In genomic region chr18:70634576-70635147, GRCh38 we compare ENCODE assay signal across 25 cellular contexts.
DNase-seq lines count a peak whose midpoint lies in the region; ATAC-seq and TF ChIP-seq lines count a peak whose summit lies in the region.
"Had no signal": no experiment of that assay in that cellular context is flagged by ENCODE, and none has a peak within 500 bp of the region (broad histone marks: within the 10 kb centered on the region; RNA-seq: fewer than 3 reads in every experiment).

No MANE protein-coding gene starts in this region.

- H3K27me3 ChIP-seq in breast epithelium (no peaks in the 10 kb centered on the region), RWPE2 (ENCODE audit: insufficient read depth, poor library complexity, severe bottlenecking) (no peaks in the 10 kb centered on the region), Karpas-422 (ENCODE audit: low read length) (no peaks in the 10 kb centered on the region)

- no peaks in the 10 kb centered on the region for H3K9me3 ChIP-seq in breast epithelium
- no peaks in the 10 kb centered on the region for H3K9me3 ChIP-seq in RWPE2 (ENCODE audit: severe bottlenecking)
- no peaks in the 10 kb centered on the region for H3K9me3 ChIP-seq in Karpas-422 (ENCODE audit: low read length)
- H3K9me3 ChIP-seq: SK-N-SH had no signal

- ATAC-seq in RWPE2 (ENCODE audit: low read depth): peak; percentile 64

- intact Hi-C loops in MCF 10A (cut with micrococcal nuclease) (no loop called here), breast epithelium (cut with DNase I; ENCODE audit: low total_unique reads) (loop anchor here (5.0 kb wide), 1 partner anchor 373 kb away; no protein-coding TSS in a partner anchor)

- H3K4me1 Mint-ChIP-seq in MCF 10A (ENCODE audit: insufficient read depth, unreplicated experiment): peaks cover 25% of the 10 kb centered on the region
- H3K4me1 Mint-ChIP-seq: H9 had no signal

- H3K4me3 ChIP-seq in breast epithelium (no peak overlapping the region), RWPE2 (ENCODE audit: severe bottlenecking) (no peak overlapping the region), fibroblast of mammary gland (ENCODE audit: control insufficient read depth, low read depth, low read length) (no peak overlapping the region), Karpas-422 (ENCODE audit: low read length) (no peak overlapping the region)
- H3K4me3 ChIP-seq: PC-9 had no signal

- H3K4me3 Mint-ChIP-seq in MCF 10A (ENCODE audit: unreplicated experiment): no peak overlapping the region
- H3K4me3 Mint-ChIP-seq: H9 had no signal

- H3K36me3 Mint-ChIP-seq in MCF 10A (ENCODE audit: insufficient read depth, unreplicated experiment): no peaks in the 10 kb centered on the region

- H3K4me1 ChIP-seq in breast epithelium (no peaks in the 10 kb centered on the region), RWPE2 (ENCODE audit: insufficient read depth, poor library complexity, severe bottlenecking) (peaks cover 18% of the 10 kb centered on the region), Karpas-422 (ENCODE audit: low read length) (no peaks in the 10 kb centered on the region)

- H3K27me3 Mint-ChIP-seq in MCF 10A (ENCODE audit: insufficient read depth, unreplicated experiment): no peaks in the 10 kb centered on the region

- H3K27ac Mint-ChIP-seq in MCF 10A (ENCODE audit: low read depth, unreplicated experiment): peak overlapping the region; percentile 13
- H3K27ac Mint-ChIP-seq: H9 had no signal

- H3K36me3 ChIP-seq in breast epithelium: no peaks in the 10 kb centered on the region
- H3K36me3 ChIP-seq in RWPE2 (ENCODE audit: low read depth): no peaks in the 10 kb centered on the region
- H3K36me3 ChIP-seq in Karpas-422 (ENCODE audit: insufficient read depth, low read length): no peaks in the 10 kb centered on the region

- CTCF ChIA-PET in MCF 10A (lab: Yijun Ruan, JAX): interaction anchor here (0.7 kb wide), 1 partner anchor 129 kb away, joined by 3 read pairs; no protein-coding TSS in a partner anchor

- TF ChIP-seq CTCF in MCF 10A (IDR thresholded peaks at IDR 0.05; ENCODE audit: unreplicated experiment) (no peak), breast epithelium (IDR thresholded peaks at IDR 0.05) (no peak), RWPE2 (IDR thresholded peaks at IDR 0.05; ENCODE audit: poor library complexity, severe bottlenecking) (no peak), fibroblast of mammary gland (conservative IDR thresholded peaks at IDR 0.05; ENCODE audit: control insufficient read depth, insufficient read depth, low read depth, low read length) (no peak)

- H2AFZ ChIP-seq in Karpas-422 (ENCODE audit: low read length): no peak overlapping the region; the same call in 1 of the 2 replicates
- H2AFZ ChIP-seq: PC-9 had no signal

- no peak overlapping the region for H3K9ac ChIP-seq in Karpas-422 (ENCODE audit: low read length)
- H3K9ac ChIP-seq: SK-N-SH had no signal

- POLR2A ChIA-PET in MCF 10A (lab: Yijun Ruan, JAX): interaction anchor here (1.2 to 1.5 kb wide), 2 partner anchors 11 to 54 kb away, joined by 6 to 8 read pairs; no protein-coding TSS in a partner anchor

- no peaks in the 10 kb centered on the region for H3K9me3 Mint-ChIP-seq in MCF 10A (ENCODE audit: unreplicated experiment)

- no peaks in the 10 kb centered on the region for H3K79me2 ChIP-seq in Karpas-422 (ENCODE audit: low read length)

- no peaks in the 10 kb centered on the region for H4K20me1 ChIP-seq in Karpas-422 (ENCODE audit: insufficient read depth, low read depth, low read length)

- BruUV-seq in MCF 10A (replicated peaks; lab: Mats Ljungman, UMichigan): no TSS peak

- no peak overlapping the region for H3K4me2 ChIP-seq in Karpas-422 (ENCODE audit: low read depth, low read length, poor library complexity, severe bottlenecking)
- H3K4me2 ChIP-seq: PC-9, SK-N-SH had no signal

- no peak for TF ChIP-seq POLR2A in breast epithelium (IDR thresholded peaks at IDR 0.05)

- DNase-seq in MCF 10A (ENCODE audit: unreplicated experiment) (peak; percentile 80), breast epithelium (ENCODE audit: low spot score in 2 of 2) (no peak), RWPE2 (ENCODE audit: low spot score) (no peak), fibroblast of mammary gland (ENCODE audit: low read depth) (peak; percentile 48), middle frontal gyrus (ENCODE audit: extremely low spot score, low spot score) (no peak), Karpas-422 (no peak), GM19240 (ENCODE audit: insufficient read length, low spot score) (no peak), T-helper 1 cell (no peak)
- DNase-seq: 8988T, AML-193, C1 segment of cervical spinal cord, DMS79, H9, KG1, MV-4-11, NCI-H1105 treated with DMSO at 0.1 percent for 48 hours, NCI-H1694, NCI-H2081 treated with DMSO at 0.1 percent for 48 hours, NCI-H2171 treated with DMSO at 0.1 percent for 48 hours, NCI-H446 treated with DMSO at 0.1 percent for 48 hours, NCI-H526 treated with DMSO at 0.1 percent for 48 hours, PC-9, SIG-M5, SK-N-SH had no signal

- no peak overlapping the region for H3K27ac ChIP-seq in breast epithelium
- peak overlapping the region; percentile 67 for H3K27ac ChIP-seq in RWPE2 (ENCODE audit: poor library complexity, severe bottlenecking)
- H3K27ac ChIP-seq in Karpas-422 (ENCODE audit: low read length): no peak overlapping the region
- H3K27ac ChIP-seq: PC-9, RWPE1 had no signal

- H3K9me2 ChIP-seq in Karpas-422 (replicated peaks; ENCODE audit: insufficient read depth, low read length): no peaks in the 10 kb centered on the region
- H3K9me2 ChIP-seq: SK-N-SH had no signal

Comparison
In these comparisons a context has a peak if more than half of its experiments do, and no peak if none do; other contexts are left out.
1. DNase-seq: peak in MCF 10A (single experiment) and fibroblast of mammary gland (single experiment); none in breast epithelium (0 of 2), RWPE2 (single experiment), middle frontal gyrus (single experiment), Karpas-422 (single experiment), GM19240 (single experiment) and T-helper 1 cell (0 of 5).